1 cellular context compared by ENCODE assay signal in genomic region chr1:154989195-154989860, GRCh38.
TF ChIP-seq lines count a peak whose summit lies in the region.

No MANE protein-coding gene starts in this region.

TF ChIP-seq in GM12878, 131 proteins besides CTCF, POLR2A, EP300 and RAD21:
- TF ChIP-seq SREBF2 (IDR thresholded peaks at IDR 0.05; ENCODE audit: low read length) (no peak), FOXM1 (IDR thresholded peaks at IDR 0.05; ENCODE audit: low read depth, low read length) (no peak), GABPA (IDR thresholded peaks at IDR 0.05; ENCODE audit: low read depth) (no peak), GATAD2B (conservative IDR thresholded peaks at IDR 0.05; ENCODE audit: low read depth) (no peak), ZSCAN29 (IDR thresholded peaks at IDR 0.05) (no peak), IRF3 (IDR thresholded peaks at IDR 0.05) (no peak), RCOR1 (conservative IDR thresholded peaks at IDR 0.05; ENCODE audit: low read depth, low read length) (no peak), BMI1 (IDR thresholded peaks at IDR 0.05; ENCODE audit: borderline replicate concordance) (no peak), SKIL (IDR thresholded peaks at IDR 0.05; ENCODE audit: low read depth, poor library complexity, severe bottlenecking) (no peak)
- TF ChIP-seq, protein P1, sequence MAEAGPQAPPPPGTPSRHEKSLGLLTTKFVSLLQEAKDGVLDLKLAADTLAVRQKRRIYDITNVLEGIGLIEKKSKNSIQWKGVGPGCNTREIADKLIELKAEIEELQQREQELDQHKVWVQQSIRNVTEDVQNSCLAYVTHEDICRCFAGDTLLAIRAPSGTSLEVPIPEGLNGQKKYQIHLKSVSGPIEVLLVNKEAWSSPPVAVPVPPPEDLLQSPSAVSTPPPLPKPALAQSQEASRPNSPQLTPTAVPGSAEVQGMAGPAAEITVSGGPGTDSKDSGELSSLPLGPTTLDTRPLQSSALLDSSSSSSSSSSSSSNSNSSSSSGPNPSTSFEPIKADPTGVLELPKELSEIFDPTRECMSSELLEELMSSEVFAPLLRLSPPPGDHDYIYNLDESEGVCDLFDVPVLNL (IDR thresholded peaks at IDR 0.05; ENCODE audit: low read depth, low read length), result no peak
- TF ChIP-seq, protein P2, sequence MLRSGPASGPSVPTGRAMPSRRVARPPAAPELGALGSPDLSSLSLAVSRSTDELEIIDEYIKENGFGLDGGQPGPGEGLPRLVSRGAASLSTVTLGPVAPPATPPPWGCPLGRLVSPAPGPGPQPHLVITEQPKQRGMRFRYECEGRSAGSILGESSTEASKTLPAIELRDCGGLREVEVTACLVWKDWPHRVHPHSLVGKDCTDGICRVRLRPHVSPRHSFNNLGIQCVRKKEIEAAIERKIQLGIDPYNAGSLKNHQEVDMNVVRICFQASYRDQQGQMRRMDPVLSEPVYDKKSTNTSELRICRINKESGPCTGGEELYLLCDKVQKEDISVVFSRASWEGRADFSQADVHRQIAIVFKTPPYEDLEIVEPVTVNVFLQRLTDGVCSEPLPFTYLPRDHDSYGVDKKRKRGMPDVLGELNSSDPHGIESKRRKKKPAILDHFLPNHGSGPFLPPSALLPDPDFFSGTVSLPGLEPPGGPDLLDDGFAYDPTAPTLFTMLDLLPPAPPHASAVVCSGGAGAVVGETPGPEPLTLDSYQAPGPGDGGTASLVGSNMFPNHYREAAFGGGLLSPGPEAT (IDR thresholded peaks at IDR 0.05; ENCODE audit: low read depth), result no peak
- TF ChIP-seq, protein P3, sequence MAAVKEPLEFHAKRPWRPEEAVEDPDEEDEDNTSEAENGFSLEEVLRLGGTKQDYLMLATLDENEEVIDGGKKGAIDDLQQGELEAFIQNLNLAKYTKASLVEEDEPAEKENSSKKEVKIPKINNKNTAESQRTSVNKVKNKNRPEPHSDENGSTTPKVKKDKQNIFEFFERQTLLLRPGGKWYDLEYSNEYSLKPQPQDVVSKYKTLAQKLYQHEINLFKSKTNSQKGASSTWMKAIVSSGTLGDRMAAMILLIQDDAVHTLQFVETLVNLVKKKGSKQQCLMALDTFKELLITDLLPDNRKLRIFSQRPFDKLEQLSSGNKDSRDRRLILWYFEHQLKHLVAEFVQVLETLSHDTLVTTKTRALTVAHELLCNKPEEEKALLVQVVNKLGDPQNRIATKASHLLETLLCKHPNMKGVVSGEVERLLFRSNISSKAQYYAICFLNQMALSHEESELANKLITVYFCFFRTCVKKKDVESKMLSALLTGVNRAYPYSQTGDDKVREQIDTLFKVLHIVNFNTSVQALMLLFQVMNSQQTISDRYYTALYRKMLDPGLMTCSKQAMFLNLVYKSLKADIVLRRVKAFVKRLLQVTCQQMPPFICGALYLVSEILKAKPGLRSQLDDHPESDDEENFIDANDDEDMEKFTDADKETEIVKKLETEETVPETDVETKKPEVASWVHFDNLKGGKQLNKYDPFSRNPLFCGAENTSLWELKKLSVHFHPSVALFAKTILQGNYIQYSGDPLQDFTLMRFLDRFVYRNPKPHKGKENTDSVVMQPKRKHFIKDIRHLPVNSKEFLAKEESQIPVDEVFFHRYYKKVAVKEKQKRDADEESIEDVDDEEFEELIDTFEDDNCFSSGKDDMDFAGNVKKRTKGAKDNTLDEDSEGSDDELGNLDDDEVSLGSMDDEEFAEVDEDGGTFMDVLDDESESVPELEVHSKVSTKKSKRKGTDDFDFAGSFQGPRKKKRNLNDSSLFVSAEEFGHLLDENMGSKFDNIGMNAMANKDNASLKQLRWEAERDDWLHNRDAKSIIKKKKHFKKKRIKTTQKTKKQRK (IDR thresholded peaks at IDR 0.05; ENCODE audit: low read depth, low read length), result no peak
